In genomic region chr14:34946699-34947098, GRCh38 we compare ENCODE assay signal across 29 cellular contexts.
"Had no signal": no experiment of that assay in that cellular context is flagged by ENCODE, and none has a peak within 500 bp of the region (broad histone marks: within the 10 kb centered on the region; RNA-seq: fewer than 3 reads in every experiment).

No MANE protein-coding gene starts in this region.

- H3K27ac ChIP-seq: ascending aorta, cardiac muscle cell, VCaP had no signal

- FAIRE-seq: bronchial epithelial cell, TTC549 had no signal

- H3K4me1 ChIP-seq: ascending aorta had no signal

- H3K4me3 ChIP-seq: ascending aorta, cardiac muscle cell had no signal

- ATAC-seq: activated CD8-positive, alpha-beta memory T cell treated with anti-CD3 and anti-CD28 coated beads, Interleukin-2, amount 10 ng/mL, durations not matched to agents 7 days and 5 days; activated CD8-positive, alpha-beta T cell treated with anti-CD3 and anti-CD28 coated beads, Interleukin-2, amount 10 ng/mL, durations not matched to agents 7 days and 5 days; activated naive CD8-positive, alpha-beta T cell treated with anti-CD3 and anti-CD28 coated beads, Interleukin-2, amount 50 U/mL, for 24 hours had no signal

- DNase-seq: activated B cell treated with CpG ODN at 0.5 μM for 24 hours; activated CD4-positive, alpha-beta memory T cell treated with anti-CD3 and anti-CD28 coated beads for 36 hours; activated CD4-positive, alpha-beta T cell treated with anti-CD3 and anti-CD28 coated beads for 4 hours; activated CD4-positive, alpha-beta T cell treated with anti-CD3 and anti-CD28 coated beads, Interleukin-2, amount 10 ng/mL, durations not matched to agents 24 days and 14 days; activated CD4-positive, alpha-beta T cell treated with anti-CD3 and anti-CD28 coated beads, Interleukin-2, amount 50 U/mL, for 1 hour; activated CD4-positive, alpha-beta T cell treated with anti-CD3 and anti-CD28 coated beads, Interleukin-2, amount 50 U/mL, for 4 hours; activated CD4-positive, CD25-positive, alpha-beta regulatory T cell treated with anti-CD3 and anti-CD28 coated beads, Interleukin-2, amount 50 U/mL, for 72 hours; activated CD8-positive, alpha-beta memory T cell treated with anti-CD3 and anti-CD28 coated beads, Interleukin-2, amount 10 ng/mL, durations not matched to agents 7 days and 5 days; activated CD8-positive, alpha-beta memory T cell treated with anti-CD3 and anti-CD28 coated beads, Interleukin-2, amount 50 U/mL, for 48 hours; activated CD8-positive, alpha-beta T cell treated with anti-CD3 and anti-CD28 coated beads, Interleukin-2, amount 10 ng/mL, durations not matched to agents 7 days and 5 days; activated effector memory CD4-positive, alpha-beta T cell treated with Interleukin-2 at 50 U/mL for 16 hours; activated gamma-delta T cell; activated naive CD4-positive, alpha-beta T cell treated with anti-CD3 and anti-CD28 coated beads, Interleukin-2, amount 10 ng/mL, durations not matched to agents 7 days and 5 days; activated naive CD4-positive, alpha-beta T cell treated with Interleukin-2 at 50 U/mL for 16 hours; activated naive CD8-positive, alpha-beta T cell treated with anti-CD3 and anti-CD28 coated beads, Interleukin-2, amount 10 ng/mL, durations not matched to agents 7 days and 5 days; activated naive CD8-positive, alpha-beta T cell treated with anti-CD3 and anti-CD28 coated beads, Interleukin-2, amount 50 U/mL, for 24 hours; activated T-cell treated with anti-CD3 and anti-CD28 coated beads, Interleukin-2, amount 50 U/mL, for 24 hours; activated T-cell treated with anti-CD3 and anti-CD28 coated beads, Interleukin-2, amount 50 U/mL, for 48 hours; amygdala; anterior cingulate cortex; caudate nucleus; cerebellar nuclear complex; T-helper 2 cell; T-helper 9 cell had no signal

- H3K27me3 ChIP-seq: ascending aorta, cardiac muscle cell had no signal
